ENCODE assay signal across 19 cellular contexts in genomic region chr5:180606215-180606785, GRCh38. TPM values are rescaled to one million over a fixed set of nuclear protein-coding genes. Genes with fewer than 3 reads are reported as not detected.
DNase-seq lines count a peak whose midpoint lies in the region; ATAC-seq and TF ChIP-seq lines count a peak whose summit lies in the region.
"Had no signal": no experiment of that assay in that cellular context is flagged by ENCODE, and none has a peak within 500 bp of the region (broad histone marks: within the 10 kb centered on the region; RNA-seq: fewer than 3 reads in every experiment).

No MANE protein-coding gene starts in this region.

- H4K20me1 ChIP-seq in OCI-LY7 (ENCODE audit: insufficient read depth, low read length): no peaks in the 10 kb centered on the region

- BruUV-seq in OCI-LY7 (replicated peaks; lab: Mats Ljungman, UMichigan): no TSS peak

- H3K36me3 ChIP-seq in right atrium auricular region (no peaks in the 10 kb centered on the region), OCI-LY7 (ENCODE audit: insufficient read depth, low read length) (no peaks in the 10 kb centered on the region), spleen (peaks cover 0 to 20% (median 0%) of the 10 kb centered on the region in 6 donors)

- no peaks in the 10 kb centered on the region for H3K4me1 ChIP-seq in right atrium auricular region
- H3K4me1 ChIP-seq in OCI-LY7 (ENCODE audit: insufficient read depth, low read length, poor library complexity, severe bottlenecking): no peaks in the 10 kb centered on the region
- H3K4me1 ChIP-seq in spleen: peaks cover 0 to 7% (median 0%) of the 10 kb centered on the region in 6 donors
- H3K4me1 ChIP-seq: parathyroid adenoma had no signal

- no peak overlapping the region for H3K27ac Mint-ChIP-seq in glutamatergic neuron (ENCODE audit: unreplicated experiment)
- no peak overlapping the region for H3K27ac Mint-ChIP-seq in activated naive CD4-positive, alpha-beta T cell treated with anti-CD3 and anti-CD28 coated beads for 36 hours
- no peak overlapping the region for H3K27ac Mint-ChIP-seq in T-cell
- H3K27ac Mint-ChIP-seq: H9, mesothelial cell of epicardium had no signal

- H3K4me3 Mint-ChIP-seq in glutamatergic neuron (ENCODE audit: unreplicated experiment) (no peak overlapping the region), T-cell (no peak overlapping the region)
- H3K4me3 Mint-ChIP-seq in activated naive CD4-positive, alpha-beta T cell treated with anti-CD3 and anti-CD28 coated beads for 36 hours: no peak overlapping the region
- H3K4me3 Mint-ChIP-seq: H9; mesothelial cell of epicardium; naive thymus-derived CD8-positive, alpha-beta T cell had no signal

- H3K9me3 Mint-ChIP-seq in glutamatergic neuron (ENCODE audit: unreplicated experiment): peaks cover 3% of the 10 kb centered on the region
- no peaks in the 10 kb centered on the region for H3K9me3 Mint-ChIP-seq in activated naive CD4-positive, alpha-beta T cell treated with anti-CD3 and anti-CD28 coated beads for 36 hours
- H3K9me3 Mint-ChIP-seq in T-cell: no peaks in the 10 kb centered on the region
- H3K9me3 Mint-ChIP-seq: H9; mesothelial cell of epicardium; naive thymus-derived CD8-positive, alpha-beta T cell had no signal

- no peaks in the 10 kb centered on the region for H3K9me3 ChIP-seq in right atrium auricular region
- no peaks in the 10 kb centered on the region for H3K9me3 ChIP-seq in OCI-LY7 (ENCODE audit: low read length)
- H3K9me3 ChIP-seq in spleen: no peaks in the 10 kb centered on the region

- POLR2A ChIA-PET in OCI-LY7 (lab: Charles Lee) (no interaction called here), T-cell (lab: Charles Lee) (no interaction called here)

- TF ChIP-seq CTCF in right atrium auricular region (IDR thresholded peaks at IDR 0.05): peak in 1 of 2 donors; percentile 5
- TF ChIP-seq CTCF in OCI-LY7 (conservative IDR thresholded peaks at IDR 0.05; ENCODE audit: low read length): peak; percentile 28; the same call in 1 of the 2 replicates
- no peak for TF ChIP-seq CTCF in glutamatergic neuron (IDR thresholded peaks at IDR 0.05; ENCODE audit: partially characterized antibody, unreplicated experiment)
- TF ChIP-seq CTCF in spleen (IDR thresholded peaks at IDR 0.05 in 8 of 11, conservative IDR thresholded peaks at IDR 0.05 in 3 of 11): peak in 2 of 11 experiments; percentile 31 to 35

- ATAC-seq in Right ventricle myocardium inferior (no peak), T-cell (replicated peaks in 1 of 4) (no peak), GM18502 (IDR thresholded peaks at IDR 0.05; ENCODE audit: poor library complexity, unreplicated experiment) (no peak)

- 79 to 89% (median 83%) methylated on average over 21 of the region's 21 CpGs for WGBS in spleen, 5 donors

- DNase-seq in Right ventricle myocardium inferior (ENCODE audit: missing footprints): peak; percentile 37
- DNase-seq in right atrium auricular region (ENCODE audit: low spot score): no peak
- DNase-seq in OCI-LY7 (ENCODE audit: low spot score): no peak
- DNase-seq in glutamatergic neuron: peak; percentile 2
- DNase-seq in spleen: peak; percentile 67
- no peak for DNase-seq in activated naive CD4-positive, alpha-beta T cell treated with anti-CD3 and anti-CD28 coated beads for 36 hours
- no peak for DNase-seq in T-cell
- DNase-seq: amniotic stem cell had no signal

- no peak overlapping the region for H3K27ac ChIP-seq in right atrium auricular region
- no peak overlapping the region for H3K27ac ChIP-seq in OCI-LY7 (ENCODE audit: low read depth, low read length, poor library complexity, severe bottlenecking)
- no peak overlapping the region for H3K27ac ChIP-seq in spleen
- H3K27ac ChIP-seq: parathyroid adenoma, SK-N-MC had no signal

- no peak for TF ChIP-seq POLR2A in spleen (IDR thresholded peaks at IDR 0.05)

- H3K79me2 ChIP-seq in OCI-LY7 (ENCODE audit: insufficient read depth, low read depth, low read length): no peaks in the 10 kb centered on the region
- H3K79me2 ChIP-seq: parathyroid adenoma had no signal

- no peaks in the 10 kb centered on the region for H3K27me3 ChIP-seq in right atrium auricular region
- peaks cover 0 to 6% (median 0%) of the 10 kb centered on the region in 7 donors for H3K27me3 ChIP-seq in spleen (replicated peaks in 1 of 7)

- no peak overlapping the region for H3K4me2 ChIP-seq in OCI-LY7 (ENCODE audit: low read length)

- CTCF ChIA-PET in OCI-LY7 (lab: Charles Lee; ENCODE audit: unreplicated experiment): no interaction called here
- CTCF ChIA-PET in activated naive CD4-positive, alpha-beta T cell treated with anti-CD3 and anti-CD28 coated beads for 36 hours (lab: Charles Lee): interaction anchor here (0.6 to 2.0 kb wide), 17 partner anchors 9 to 470 kb away, joined by 3 to 7 read pairs (median 3); no protein-coding TSS in a partner anchor
- CTCF ChIA-PET in T-cell (lab: Charles Lee): interaction anchor here in 1 of 2 donors (0.7 to 1.6 kb wide), 2 partner anchors 81 to 112 kb away, joined by 4 to 8 read pairs; no protein-coding TSS in a partner anchor

- no peaks in the 10 kb centered on the region for H3K9me2 ChIP-seq in OCI-LY7 (ENCODE audit: insufficient read depth, low read length)

- intact Hi-C loops in Right ventricle myocardium inferior (cut with DNase I) (no loop called here), OCI-LY7 (cut with micrococcal nuclease; ENCODE audit: unreplicated experiment) (loop anchor here (5.0 kb wide), 1 partner anchor 109 kb away; no protein-coding TSS in a partner anchor), spleen (cut with DNase I; ENCODE audit: low total_unique reads) (no loop called here)
- intact Hi-C loops in activated naive CD4-positive, alpha-beta T cell treated with anti-CD3 and anti-CD28 coated beads for 36 hours (cut with micrococcal nuclease): loop anchor here (1.0 to 5.0 kb wide), 4 partner anchors 81 to 313 kb away; partner anchors contain the start of genes CNOT6 and MAPK9

- no peak overlapping the region for H3K4me3 ChIP-seq in right atrium auricular region
- no peak overlapping the region for H3K4me3 ChIP-seq in OCI-LY7 (ENCODE audit: low read depth, low read length, poor library complexity, severe bottlenecking)
- no peak overlapping the region for H3K4me3 ChIP-seq in spleen
- H3K4me3 ChIP-seq: SK-N-MC had no signal

- H3K4me1 Mint-ChIP-seq in glutamatergic neuron (ENCODE audit: low read depth, unreplicated experiment): no peaks in the 10 kb centered on the region
- H3K4me1 Mint-ChIP-seq in activated naive CD4-positive, alpha-beta T cell treated with anti-CD3 and anti-CD28 coated beads for 36 hours (ENCODE audit: low read depth): no peaks in the 10 kb centered on the region
- H3K4me1 Mint-ChIP-seq in T-cell: peaks cover 2 to 7% (median 4%) of the 10 kb centered on the region in 3 donors

- H3K36me3 Mint-ChIP-seq in glutamatergic neuron (ENCODE audit: unreplicated experiment) (peaks cover 5% of the 10 kb centered on the region), T-cell (no peaks in the 10 kb centered on the region)
- no peaks in the 10 kb centered on the region for H3K36me3 Mint-ChIP-seq in activated naive CD4-positive, alpha-beta T cell treated with anti-CD3 and anti-CD28 coated beads for 36 hours (ENCODE audit: low read depth)
- H3K36me3 Mint-ChIP-seq: mesothelial cell of epicardium; naive thymus-derived CD8-positive, alpha-beta T cell had no signal

- no peak overlapping the region for H2AFZ ChIP-seq in OCI-LY7 (ENCODE audit: low read length)
- H2AFZ ChIP-seq: parathyroid adenoma had no signal

- peaks cover 2% of the 10 kb centered on the region for H3K27me3 Mint-ChIP-seq in glutamatergic neuron (ENCODE audit: unreplicated experiment)
- no peaks in the 10 kb centered on the region for H3K27me3 Mint-ChIP-seq in activated naive CD4-positive, alpha-beta T cell treated with anti-CD3 and anti-CD28 coated beads for 36 hours (ENCODE audit: low read depth)
- H3K27me3 Mint-ChIP-seq in T-cell: no peaks in the 10 kb centered on the region
- H3K27me3 Mint-ChIP-seq: naive thymus-derived CD8-positive, alpha-beta T cell had no signal

RNA-seq across cellular contexts. Expression of gene SCGB3A1, which starts 15.0 kb away (rescaled TPM):
- total RNA-seq in Right ventricle myocardium inferior (not detected), right atrium auricular region (not detected), OCI-LY7 (2022) (not detected in 2 replicates), glutamatergic neuron (ENCODE audit: unreplicated experiment) (not detected), spleen (10 to 100 TPM in 1 of 7 donors, 1 to 10 TPM in 5, not detected in 1; 2.1 to 12.1 (median 6.5) TPM), T-cell (under 1 TPM in 2 of 5 donors, not detected in 3; 0.92 to 0.99 TPM)
- total RNA-seq in OCI-LY7 (2014; rRNA removed; shearing (Covaris generic)): not detected in 2 replicates
- polyA plus RNA-seq in spleen: 1 to 10 TPM; 1.7 to 9.5 (median 9.3) TPM
- not detected for total RNA-seq in activated naive CD4-positive, alpha-beta T cell treated with anti-CD3 and anti-CD28 coated beads for 36 hours
- total RNA-seq: A673; bronchial epithelial cell; H9; T-helper 2 cell treated with Interferon-gamma antibody and Interleukin-4, amounts not matched to agents 100 ng/mL and 5 ng/mL, for 36 hours; urinary bladder had no signal
- polyA plus RNA-seq: BJ; naive thymus-derived CD8-positive, alpha-beta T cell had no signal

RNA-seq across cellular contexts. Expression of gene FLT4, which starts 43.1 kb away (rescaled TPM):
- 5.5 TPM for total RNA-seq in Right ventricle myocardium inferior
- total RNA-seq in right atrium auricular region: 1 to 10 TPM; 2.0 to 4.2 TPM
- not detected in 2 replicates for total RNA-seq in OCI-LY7 (2014; rRNA removed; shearing (Covaris generic))
- total RNA-seq in OCI-LY7 (2022): not detected in 2 replicates
- 0.17 TPM for total RNA-seq in glutamatergic neuron (ENCODE audit: unreplicated experiment)
- 10 to 100 TPM; 20.7 to 61.4 (median 39.9) TPM for total RNA-seq in spleen
- polyA plus RNA-seq in spleen: 10 to 100 TPM in 1 of 3 donors, 1 to 10 TPM in 2; 3.5 to 19.4 (median 4.6) TPM
- total RNA-seq in activated naive CD4-positive, alpha-beta T cell treated with anti-CD3 and anti-CD28 coated beads for 36 hours: 1 to 10 TPM; 1.5 to 2.7 TPM
- 10 to 100 TPM in 1 of 5 donors, 1 to 10 TPM in 4; 5.0 to 11.6 (median 8.6) TPM for total RNA-seq in T-cell

Comparison
In these comparisons a context has a peak if more than half of its experiments do, and no peak if none do; other contexts are left out.
1. DNase-seq: peak in Right ventricle myocardium inferior (single experiment), glutamatergic neuron (single experiment) and spleen (single experiment); none in right atrium auricular region (single experiment), OCI-LY7 (single experiment), activated naive CD4-positive, alpha-beta T cell treated with anti-CD3 and anti-CD28 coated beads for 36 hours (single experiment) and T-cell (0 of 34).
2. intact Hi-C loops: an anchor here in OCI-LY7 (5.0 kb wide) and activated naive CD4-positive, alpha-beta T cell treated with anti-CD3 and anti-CD28 coated beads for 36 hours (1.0 to 5.0 kb wide); none called in Right ventricle myocardium inferior and spleen.